In genomic region chr10:90986136-90986760, GRCh38 we compare ENCODE assay signal across 18 cellular contexts.
"Had no signal": no experiment of that assay in that cellular context is flagged by ENCODE, and none has a peak within 500 bp of the region (broad histone marks: within the 10 kb centered on the region; RNA-seq: fewer than 3 reads in every experiment).

No MANE protein-coding gene starts in this region.

- H3K4me2 ChIP-seq: smooth muscle cell had no signal

- ATAC-seq: left lung; naive thymus-derived CD8-positive, alpha-beta T cell; SK-N-SH treated with all-trans-retinoic acid at 6 μM for 48 hours; upper lobe of right lung had no signal

- H3K4me3 ChIP-seq: left lung, sigmoid colon, smooth muscle cell, upper lobe of right lung had no signal

- H3K9ac ChIP-seq: parathyroid adenoma had no signal

- H3K36me3 ChIP-seq: left lung, neutrophil, sigmoid colon, upper lobe of right lung had no signal

- H3K9me3 Mint-ChIP-seq: activated naive CD4-positive, alpha-beta T cell treated with anti-CD3 and anti-CD28 coated beads for 36 hours; activated naive CD8-positive, alpha-beta T cell treated with anti-CD3 and anti-CD28 coated beads, Interleukin-2, amount 10 ng/mL, durations not matched to agents 7 days and 5 days; activated T-cell treated with anti-CD3 and anti-CD28 coated beads, Interleukin-2, amount 50 U/mL, for 24 hours; activated T-helper 2 cell treated with anti-CD3 and anti-CD28 coated beads, Interferon-gamma antibody, Interleukin-2, Interleukin-4, amounts not matched to agents 10 μg/mL and 5 μg/mL and 100 μg/mL, durations not matched to agents 14 hours and 24 hours and 36 hours; mesothelial cell of epicardium; naive thymus-derived CD8-positive, alpha-beta T cell had no signal

- H2AFZ ChIP-seq: parathyroid adenoma had no signal

- H3K4me1 Mint-ChIP-seq: activated naive CD8-positive, alpha-beta T cell treated with anti-CD3 and anti-CD28 coated beads, Interleukin-2, amount 10 ng/mL, durations not matched to agents 7 days and 5 days; mesothelial cell of epicardium had no signal

- H3K27ac Mint-ChIP-seq: activated naive CD4-positive, alpha-beta T cell treated with anti-CD3 and anti-CD28 coated beads for 36 hours; activated naive CD8-positive, alpha-beta T cell treated with anti-CD3 and anti-CD28 coated beads, Interleukin-2, amount 10 ng/mL, durations not matched to agents 7 days and 5 days; activated T-cell treated with anti-CD3 and anti-CD28 coated beads, Interleukin-2, amount 50 U/mL, for 24 hours; activated T-helper 2 cell treated with anti-CD3 and anti-CD28 coated beads, Interferon-gamma antibody, Interleukin-2, Interleukin-4, amounts not matched to agents 10 μg/mL and 5 μg/mL and 100 μg/mL, durations not matched to agents 14 hours and 24 hours and 36 hours; mesothelial cell of epicardium; naive thymus-derived CD8-positive, alpha-beta T cell had no signal

- H3K27me3 ChIP-seq: left lung, neutrophil, sigmoid colon, upper lobe of right lung had no signal

- DNase-seq: activated naive CD4-positive, alpha-beta T cell treated with anti-CD3 and anti-CD28 coated beads for 36 hours; activated naive CD8-positive, alpha-beta T cell treated with anti-CD3 and anti-CD28 coated beads, Interleukin-2, amount 10 ng/mL, durations not matched to agents 7 days and 5 days; activated T-cell treated with anti-CD3 and anti-CD28 coated beads, Interleukin-2, amount 50 U/mL, for 24 hours; amniotic stem cell; left lung; mammary epithelial cell; naive thymus-derived CD8-positive, alpha-beta T cell; sigmoid colon; stimulated activated CD4-positive, alpha-beta T cell treated with anti-CD3 and anti-CD28 coated beads, Interleukin-15, amount 100 ng/mL, for 24 hours; stimulated activated naive CD4-positive, alpha-beta T cell treated with Interleukin-2 at 50 U/mL for 16 hours; T-helper 9 cell; upper lobe of right lung had no signal

- H3K36me3 Mint-ChIP-seq: activated naive CD8-positive, alpha-beta T cell treated with anti-CD3 and anti-CD28 coated beads, Interleukin-2, amount 10 ng/mL, durations not matched to agents 7 days and 5 days; mesothelial cell of epicardium; naive thymus-derived CD8-positive, alpha-beta T cell had no signal

- H3K27me3 Mint-ChIP-seq: activated T-cell treated with anti-CD3 and anti-CD28 coated beads, Interleukin-2, amount 50 U/mL, for 24 hours had no signal

- H3K9me3 ChIP-seq: left lung, neutrophil, sigmoid colon, upper lobe of right lung had no signal

- H3K27ac ChIP-seq: left lung, neutrophil, parathyroid adenoma, sigmoid colon, upper lobe of right lung had no signal

- H3K4me3 Mint-ChIP-seq: activated naive CD4-positive, alpha-beta T cell treated with anti-CD3 and anti-CD28 coated beads for 36 hours; activated naive CD8-positive, alpha-beta T cell treated with anti-CD3 and anti-CD28 coated beads, Interleukin-2, amount 10 ng/mL, durations not matched to agents 7 days and 5 days; activated T-cell treated with anti-CD3 and anti-CD28 coated beads, Interleukin-2, amount 50 U/mL, for 24 hours; mesothelial cell of epicardium; naive thymus-derived CD8-positive, alpha-beta T cell had no signal

- H3K4me1 ChIP-seq: left lung, parathyroid adenoma, sigmoid colon, upper lobe of right lung had no signal

- H3K79me2 ChIP-seq: parathyroid adenoma had no signal
